Comparison of ENCODE assay signal across 15 cellular contexts in genomic region chr22:35950262-35950661, GRCh38.
A peak's percentile ranks its signal among the peaks of the same experiment; 100 is the strongest.
DNase-seq lines count a peak whose midpoint lies in the region; ATAC-seq, FAIRE-seq and TF ChIP-seq lines count a peak whose summit lies in the region.
"Had no signal": no experiment of that assay in that cellular context is flagged by ENCODE, and none has a peak within 500 bp of the region (broad histone marks: within the 10 kb centered on the region; RNA-seq: fewer than 3 reads in every experiment).

No MANE protein-coding gene starts in this region.

- in situ Hi-C loops in IMR-90 (cut with MboI; ENCODE audit: low sequenced_read_pairs): no loop called here

- H2AK9ac ChIP-seq in IMR-90 (replicated peaks; ENCODE audit: low read depth, low read length, poor library complexity): no peak overlapping the region

- no peak overlapping the region for H3K18ac ChIP-seq in IMR-90 (ENCODE audit: low read depth, low read length)

- H3K14ac ChIP-seq in IMR-90 (replicated peaks; ENCODE audit: low read depth, low read length): no peak overlapping the region

- ATAC-seq in IMR-90 (ENCODE audit: low read depth) (no peak), left lobe of liver (peak; percentile 28)

- no peak overlapping the region for H2BK5ac ChIP-seq in IMR-90 (ENCODE audit: low read depth, low read length, poor library complexity, severe bottlenecking)

- H3K4me3 ChIP-seq in IMR-90 (ENCODE audit: insufficient read depth, low read depth, low read length) (no peak overlapping the region), Peyer's patch (no peak overlapping the region)

- no CpG with 5 or more reads among the region's 2 CpGs for WGBS in IMR-90 (ENCODE audit: extremely low coverage in 2 of 2, insufficient read length in 1 of 2), 2 experiments

- intact Hi-C loops in IMR-90 (cut with micrococcal nuclease): no loop called here

- peaks cover 28 to 70% of the 10 kb centered on the region in 2 experiments for H3K79me1 ChIP-seq in IMR-90 (ENCODE audit: low read depth in 1 of 2, low read length in 2 of 2)

- CTCF ChIA-PET in IMR-90 (lab: Yijun Ruan, JAX): no interaction called here

- TF ChIP-seq RAD21 in IMR-90 (IDR thresholded peaks at IDR 0.05; ENCODE audit: low read length): no peak

- H4K20me1 ChIP-seq in IMR-90 (ENCODE audit: insufficient read depth, low read length): peaks cover 34% of the 10 kb centered on the region

- H2AK5ac ChIP-seq in IMR-90 (ENCODE audit: low read depth, low read length): no peak overlapping the region

- no peak overlapping the region for H2BK120ac ChIP-seq in IMR-90 (ENCODE audit: low read depth, low read length)

- POLR2A ChIA-PET in IMR-90 (lab: Charles Lee; ENCODE audit: unreplicated experiment): no interaction called here

- no peak overlapping the region for H3K4me2 ChIP-seq in IMR-90 (ENCODE audit: low read depth, low read length)

- H4K5ac ChIP-seq in IMR-90 (ENCODE audit: low read depth, low read length): no peak overlapping the region

- H4K8ac ChIP-seq in IMR-90 (ENCODE audit: low read depth in 2 of 2, low read length in 2 of 2): no peak overlapping the region

- H3K9me1 ChIP-seq in IMR-90 (ENCODE audit: insufficient read depth, low read length): peaks cover 7% of the 10 kb centered on the region

- TF ChIP-seq POLR2A in IMR-90 (IDR thresholded peaks at IDR 0.05; ENCODE audit: low read depth, low read length): no peak
- no peak for TF ChIP-seq POLR2A in Peyer's patch (IDR thresholded peaks at IDR 0.05)
- TF ChIP-seq POLR2A in GM12891 (IDR thresholded peaks at IDR 0.05; ENCODE audit: low read depth, low read length): no peak

- no peak overlapping the region for H3K9ac ChIP-seq in IMR-90 (ENCODE audit: low read depth, low read length)

- DNase-seq in ELF-1 (ENCODE audit: low read depth, low spot score) (peak; percentile 25), IMR-90 (no peak), cerebellar cortex (ENCODE audit: low spot score) (peak; percentile 59), left lobe of liver (ENCODE audit: low spot score) (no peak), Peyer's patch (no peak), middle frontal gyrus (ENCODE audit: extremely low spot score, low spot score) (no peak), GM12891 (ENCODE audit: insufficient read length, low spot score) (no peak), D721Med (ENCODE audit: insufficient read length, low spot score) (no peak)
- DNase-seq: DMS53, Karpas-422, MM.1S, NCI-H1092 treated with DMSO at 0.1 percent for 48 hours, NCI-H345, NCI-H526 treated with DMSO at 0.1 percent for 48 hours, SIG-M5 had no signal

- H3K27me3 ChIP-seq in IMR-90 (ENCODE audit: control insufficient read depth, insufficient read depth, low read length): no peaks in the 10 kb centered on the region
- no peaks in the 10 kb centered on the region for H3K27me3 ChIP-seq in Peyer's patch

- H3K9me3 ChIP-seq in IMR-90 (ENCODE audit: control insufficient read depth, insufficient read depth, low read length): no peaks in the 10 kb centered on the region
- no peaks in the 10 kb centered on the region for H3K9me3 ChIP-seq in Peyer's patch

- no peak overlapping the region for H2BK20ac ChIP-seq in IMR-90 (ENCODE audit: low read depth, low read length)

- no peak overlapping the region for H2AFZ ChIP-seq in IMR-90 (replicated peaks; ENCODE audit: low read length, poor library complexity)

- BruUV-seq in IMR-90 (replicated peaks; lab: Mats Ljungman, UMichigan): no TSS peak

- no peak for TF ChIP-seq CTCF in IMR-90 (conservative IDR thresholded peaks at IDR 0.05; ENCODE audit: low read depth, low read length)
- TF ChIP-seq CTCF in Peyer's patch (IDR thresholded peaks at IDR 0.05): no peak
- TF ChIP-seq CTCF in D721Med (IDR thresholded peaks at IDR 0.05; ENCODE audit: insufficient read depth, missing control alignments): no peak

- FAIRE-seq in GM12891 (lab: Jason Lieb, UNC) (no peak), D721Med (lab: Jason Lieb, UNC) (no peak)

- dilution Hi-C loops in IMR-90 (cut with HindIII; ENCODE audit: low sequenced_read_pairs, unreplicated experiment): no loop called here

- H3K36me3 ChIP-seq in IMR-90 (ENCODE audit: control insufficient read depth, insufficient read depth, low read length) (no peaks in the 10 kb centered on the region), Peyer's patch (no peaks in the 10 kb centered on the region)

- H3K27ac ChIP-seq in IMR-90 (ENCODE audit: insufficient read depth, low read length) (no peak overlapping the region), Peyer's patch (no peak overlapping the region)

- no peak overlapping the region for H4K91ac ChIP-seq in IMR-90 (ENCODE audit: insufficient read depth, low read depth, low read length)

- no peak overlapping the region for H3K56ac ChIP-seq in IMR-90 (ENCODE audit: extremely low read depth, insufficient read depth, low read length)

- H3K23ac ChIP-seq in IMR-90 (ENCODE audit: low read depth, low read length): peak overlapping the region; percentile 50; the same call in 1 of the 2 replicates

- no peak overlapping the region for H3K4ac ChIP-seq in IMR-90 (ENCODE audit: low read depth, low read length)

- H3K4me1 ChIP-seq in IMR-90 (ENCODE audit: control insufficient read depth, insufficient read depth, low read length) (peaks cover 10% of the 10 kb centered on the region), Peyer's patch (no peaks in the 10 kb centered on the region)

- H2BK15ac ChIP-seq in IMR-90 (ENCODE audit: low read depth, low read length): no peak overlapping the region

TF ChIP-seq in IMR-90, 13 proteins besides CTCF, POLR2A, EP300 and RAD21 (continues in another document):
- TF ChIP-seq FOS (IDR thresholded peaks at IDR 0.05; ENCODE audit: low read depth, low read length): no peak
- no peak for TF ChIP-seq MAFK (IDR thresholded peaks at IDR 0.05; ENCODE audit: low read depth, low read length)
- no peak for TF ChIP-seq MAZ (IDR thresholded peaks at IDR 0.05; ENCODE audit: borderline replicate concordance, low read depth, low read length)
- no peak for TF ChIP-seq MXI1 (IDR thresholded peaks at IDR 0.05; ENCODE audit: borderline replicate concordance, low read depth, low read length)
- TF ChIP-seq ELK1 (IDR thresholded peaks at IDR 0.05; ENCODE audit: borderline replicate concordance, low read depth, low read length): no peak
- no peak for TF ChIP-seq USF2 (IDR thresholded peaks at IDR 0.05; ENCODE audit: low read depth, low read length)
- TF ChIP-seq RFX5 (IDR thresholded peaks at IDR 0.05; ENCODE audit: low read depth, low read length): no peak
- TF ChIP-seq RCOR1 (IDR thresholded peaks at IDR 0.05; ENCODE audit: insufficient replicate concordance, low read length): no peak
- no peak for TF ChIP-seq CHD1 (IDR thresholded peaks at IDR 0.05; ENCODE audit: low read depth, low read length)
- no peak for TF ChIP-seq NFE2L2 (IDR thresholded peaks at IDR 0.05; ENCODE audit: low read depth, low read length)
- no peak for TF ChIP-seq SMC3 (IDR thresholded peaks at IDR 0.05; ENCODE audit: low read depth, low read length)

TF ChIP-seq in GM12891, 5 proteins besides CTCF, POLR2A, EP300 and RAD21:
- TF ChIP-seq SPI1 (IDR thresholded peaks at IDR 0.05; ENCODE audit: low read depth, low read length): no peak
TF ChIP-seq in GM12891: peak in this region for 0.

Comparison
In these comparisons a context has a peak if more than half of its experiments do, and no peak if none do; other contexts are left out.
1. DNase-seq: peak in ELF-1 (single experiment) and cerebellar cortex (single experiment); none in IMR-90 (single experiment), left lobe of liver (single experiment), Peyer's patch (0 of 3), middle frontal gyrus (single experiment), GM12891 (single experiment) and D721Med (single experiment).